In genomic region chr11:18778468-18778867, GRCh38 we compare ENCODE assay signal across 17 cellular contexts. TPM values are rescaled to one million over a fixed set of nuclear protein-coding genes. Genes with fewer than 3 reads are reported as not detected.
DNase-seq lines count a peak whose midpoint lies in the region; ATAC-seq and TF ChIP-seq lines count a peak whose summit lies in the region.
"Had no signal": no experiment of that assay in that cellular context is flagged by ENCODE, and none has a peak within 500 bp of the region (broad histone marks: within the 10 kb centered on the region; RNA-seq: fewer than 3 reads in every experiment).

No MANE protein-coding gene starts in this region.

- no peak overlapping the region for H3K4me3 Mint-ChIP-seq in activated CD4-positive, alpha-beta memory T cell treated with anti-CD3 and anti-CD28 coated beads for 36 hours
- H3K4me3 Mint-ChIP-seq in naive thymus-derived CD4-positive, alpha-beta T cell: no peak overlapping the region

- intact Hi-C loops in activated CD4-positive, alpha-beta memory T cell treated with anti-CD3 and anti-CD28 coated beads for 36 hours (cut with micrococcal nuclease): no loop called here
- intact Hi-C loops in naive thymus-derived CD4-positive, alpha-beta T cell (cut with micrococcal nuclease): no loop called here

- no peak overlapping the region for H3K9ac ChIP-seq in DND-41 (ENCODE audit: low read depth, low read length)

- H3K9me3 ChIP-seq in DND-41 (ENCODE audit: insufficient read depth, low read length, severe bottlenecking): no peaks in the 10 kb centered on the region
- H3K9me3 ChIP-seq in naive thymus-derived CD4-positive, alpha-beta T cell (ENCODE audit: control insufficient read depth in 2 of 3, low read length in 3 of 3): no peaks in the 10 kb centered on the region

- no peak for TF ChIP-seq CTCF in DND-41 (IDR thresholded peaks at IDR 0.05; ENCODE audit: borderline replicate concordance, extremely low read depth, low read length, poor library complexity, severe bottlenecking)

- no peaks in the 10 kb centered on the region for H3K36me3 Mint-ChIP-seq in activated naive CD4-positive, alpha-beta T cell treated with anti-CD3 and anti-CD28 coated beads, Interleukin-2, amount 50 U/mL, for 72 hours
- no peaks in the 10 kb centered on the region for H3K36me3 Mint-ChIP-seq in activated CD4-positive, alpha-beta memory T cell treated with anti-CD3 and anti-CD28 coated beads for 36 hours
- peaks cover 0 to 6% (median 0%) of the 10 kb centered on the region in 5 donors for H3K36me3 Mint-ChIP-seq in naive thymus-derived CD4-positive, alpha-beta T cell

- no peaks in the 10 kb centered on the region for H3K4me1 ChIP-seq in DND-41 (ENCODE audit: insufficient read depth, low read length)
- no peaks in the 10 kb centered on the region for H3K4me1 ChIP-seq in naive thymus-derived CD4-positive, alpha-beta T cell (ENCODE audit: control insufficient read depth in 2 of 2, insufficient read depth in 2 of 2, low read length in 2 of 2)

- DNase-seq in activated naive CD4-positive, alpha-beta T cell treated with anti-CD3 and anti-CD28 coated beads, Interleukin-2, amount 50 U/mL, for 72 hours (ENCODE audit: low spot score in 2 of 2): no peak
- no peak for DNase-seq in activated naive CD4-positive, alpha-beta T cell (lab: John Stamatoyannopoulos, UW)
- no peak for DNase-seq in DND-41
- peak; percentile 25 for DNase-seq in activated CD4-positive, alpha-beta memory T cell treated with anti-CD3 and anti-CD28 coated beads for 36 hours
- DNase-seq in naive thymus-derived CD4-positive, alpha-beta T cell: no peak
- DNase-seq in COLO829 (ENCODE audit: low spot score): no peak
- DNase-seq in amygdala (lab: John Stamatoyannopoulos, UW): no peak
- DNase-seq: ACHN, KG1, NCI-H1092, NCI-H1694, NCI-H2107, NCI-H226, NCI-H526 treated with DMSO at 0.1 percent for 48 hours had no signal

- H3K27ac ChIP-seq in DND-41 (ENCODE audit: low read length): no peak overlapping the region
- H3K27ac ChIP-seq in naive thymus-derived CD4-positive, alpha-beta T cell (ENCODE audit: low read depth, low read length): no peak overlapping the region
- H3K27ac ChIP-seq: RWPE1 had no signal

- no peaks in the 10 kb centered on the region for H4K20me1 ChIP-seq in DND-41 (ENCODE audit: insufficient read depth, low read length)

- peak; percentile 27 to 41 for ATAC-seq in activated naive CD4-positive, alpha-beta T cell treated with anti-CD3 and anti-CD28 coated beads, Interleukin-2, amount 50 U/mL, for 72 hours
- peak; percentile 33; the same call in 1 of the 3 replicates for ATAC-seq in DND-41 (ENCODE audit: insufficient read depth, low read depth)
- ATAC-seq in naive thymus-derived CD4-positive, alpha-beta T cell: no peak

- H2AFZ ChIP-seq in DND-41 (ENCODE audit: low read depth, low read length): no peak overlapping the region

- no peaks in the 10 kb centered on the region for H3K79me2 ChIP-seq in DND-41 (ENCODE audit: insufficient read depth, low read length)

- H3K4me3 ChIP-seq in DND-41 (ENCODE audit: low read depth in 1 of 2, low read length in 2 of 2): no peak overlapping the region
- no peak overlapping the region for H3K4me3 ChIP-seq in naive thymus-derived CD4-positive, alpha-beta T cell (ENCODE audit: low read length)

- H3K4me2 ChIP-seq in DND-41 (ENCODE audit: insufficient read depth, low read length): no peak overlapping the region

- peaks cover 7 to 11% of the 10 kb centered on the region in 2 donors for H3K9me3 Mint-ChIP-seq in activated naive CD4-positive, alpha-beta T cell treated with anti-CD3 and anti-CD28 coated beads, Interleukin-2, amount 50 U/mL, for 72 hours
- H3K9me3 Mint-ChIP-seq in activated CD4-positive, alpha-beta memory T cell treated with anti-CD3 and anti-CD28 coated beads for 36 hours: peaks cover 7% of the 10 kb centered on the region
- H3K9me3 Mint-ChIP-seq in naive thymus-derived CD4-positive, alpha-beta T cell: peaks cover 0 to 12% (median 4%) of the 10 kb centered on the region in 11 donors

- H3K36me3 ChIP-seq in DND-41 (ENCODE audit: insufficient read depth, low read length): no peaks in the 10 kb centered on the region
- no peaks in the 10 kb centered on the region for H3K36me3 ChIP-seq in naive thymus-derived CD4-positive, alpha-beta T cell (ENCODE audit: control insufficient read depth in 2 of 3, insufficient read depth in 3 of 3, low read length in 3 of 3)

- no peaks in the 10 kb centered on the region for H3K27me3 ChIP-seq in DND-41 (ENCODE audit: insufficient read depth, low read length, poor library complexity)
- no peaks in the 10 kb centered on the region for H3K27me3 ChIP-seq in naive thymus-derived CD4-positive, alpha-beta T cell (ENCODE audit: control insufficient read depth in 2 of 2, insufficient read depth in 2 of 2, low read length in 2 of 2)

- no peaks in the 10 kb centered on the region for H3K27me3 Mint-ChIP-seq in activated CD4-positive, alpha-beta memory T cell treated with anti-CD3 and anti-CD28 coated beads for 36 hours
- no peaks in the 10 kb centered on the region for H3K27me3 Mint-ChIP-seq in naive thymus-derived CD4-positive, alpha-beta T cell

- CTCF ChIA-PET in activated CD4-positive, alpha-beta memory T cell treated with anti-CD3 and anti-CD28 coated beads for 36 hours (lab: Charles Lee): interaction anchor here (0.9 to 3.0 kb wide), 4 partner anchors 11 to 25 kb away, joined by 3 to 9 read pairs (median 8); no protein-coding TSS in a partner anchor
- CTCF ChIA-PET in naive thymus-derived CD4-positive, alpha-beta T cell (lab: Charles Lee): no interaction called here

- POLR2A ChIA-PET in activated CD4-positive, alpha-beta memory T cell treated with anti-CD3 and anti-CD28 coated beads for 36 hours (lab: Charles Lee): no interaction called here
- POLR2A ChIA-PET in naive thymus-derived CD4-positive, alpha-beta T cell (lab: Charles Lee): no interaction called here

- H3K4me1 Mint-ChIP-seq in activated CD4-positive, alpha-beta memory T cell treated with anti-CD3 and anti-CD28 coated beads for 36 hours (ENCODE audit: low read depth): peaks cover 8% of the 10 kb centered on the region
- H3K4me1 Mint-ChIP-seq in naive thymus-derived CD4-positive, alpha-beta T cell: peaks cover 7 to 23% (median 9%) of the 10 kb centered on the region in 7 donors

- H3K27ac Mint-ChIP-seq in activated naive CD4-positive, alpha-beta T cell treated with anti-CD3 and anti-CD28 coated beads, Interleukin-2, amount 50 U/mL, for 72 hours: peak overlapping the region; percentile 18 to 78
- no peak overlapping the region for H3K27ac Mint-ChIP-seq in activated CD4-positive, alpha-beta memory T cell treated with anti-CD3 and anti-CD28 coated beads for 36 hours
- H3K27ac Mint-ChIP-seq in naive thymus-derived CD4-positive, alpha-beta T cell: peak overlapping the region in 5 of 9 donors; percentile 8 to 74 (median 23)

RNA-seq across cellular contexts. Expression of gene PTPN5, which starts 13.1 kb away (rescaled TPM):
- total RNA-seq in activated naive CD4-positive, alpha-beta T cell treated with anti-CD3 and anti-CD28 coated beads, Interleukin-2, amount 50 U/mL, for 72 hours: not detected
- not detected for total RNA-seq in activated CD4-positive, alpha-beta memory T cell treated with anti-CD3 and anti-CD28 coated beads for 36 hours
- total RNA-seq in naive thymus-derived CD4-positive, alpha-beta T cell: not detected
- polyA plus RNA-seq in naive thymus-derived CD4-positive, alpha-beta T cell: not detected
- total RNA-seq: M059J, OCI-LY7 had no signal

RNA-seq across cellular contexts. Expression of gene IGSF22, which starts 52.5 kb away (rescaled TPM):
- total RNA-seq in activated naive CD4-positive, alpha-beta T cell treated with anti-CD3 and anti-CD28 coated beads, Interleukin-2, amount 50 U/mL, for 72 hours: under 1 TPM; 0.19 to 0.36 TPM
- total RNA-seq in activated CD4-positive, alpha-beta memory T cell treated with anti-CD3 and anti-CD28 coated beads for 36 hours: under 1 TPM; 0.85 to 1.00 TPM
- 1 to 10 TPM; 1.5 to 5.8 (median 4.5) TPM for total RNA-seq in naive thymus-derived CD4-positive, alpha-beta T cell
- polyA plus RNA-seq in naive thymus-derived CD4-positive, alpha-beta T cell: 1 to 10 TPM; 2.0 to 2.6 TPM
- total RNA-seq: M059J, OCI-LY7 had no signal
